ENCODE assay signal across 16 cellular contexts in the genomic region with DNA sequence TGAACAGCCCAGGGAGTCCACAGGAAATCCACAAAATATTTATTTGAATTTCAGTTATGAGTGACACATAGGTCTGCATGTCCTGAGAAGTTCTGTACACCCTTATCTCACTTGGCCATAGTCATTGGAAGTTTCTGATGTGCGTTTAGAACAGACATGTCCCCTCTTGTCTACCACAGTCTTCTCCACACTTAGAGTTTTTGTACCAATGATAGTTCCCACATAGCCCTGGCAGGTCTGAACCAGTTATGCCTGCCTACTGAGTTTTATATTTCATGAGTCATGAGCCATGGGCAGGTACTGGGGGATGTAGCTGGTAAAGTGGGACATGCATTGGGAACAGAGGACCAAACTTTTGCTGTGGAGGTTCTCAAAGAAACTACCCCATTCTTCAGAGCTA. TPM values are rescaled to one million over a fixed set of nuclear protein-coding genes. Genes with fewer than 3 reads are reported as not detected.
A peak's percentile ranks its signal among the peaks of the same experiment; 100 is the strongest.
DNase-seq lines count a peak whose midpoint lies in the region; ATAC-seq and TF ChIP-seq lines count a peak whose summit lies in the region.
"Had no signal": no experiment of that assay in that cellular context is flagged by ENCODE, and none has a peak within 500 bp of the region (broad histone marks: within the 10 kb centered on the region; RNA-seq: fewer than 3 reads in every experiment).

No MANE protein-coding gene starts in this region.

- no peaks in the 10 kb centered on the region for H3K27me3 ChIP-seq in RWPE2 (ENCODE audit: insufficient read depth, poor library complexity, severe bottlenecking)
- peaks cover 0 to 4% (median 0%) of the 10 kb centered on the region in 5 donors for H3K27me3 ChIP-seq in subcutaneous abdominal adipose tissue (ENCODE audit: control insufficient read depth in 5 of 5, insufficient read depth in 4 of 5, low read length in 5 of 5)
- no peaks in the 10 kb centered on the region for H3K27me3 ChIP-seq in psoas muscle (ENCODE audit: insufficient read depth in 3 of 3, low read length in 2 of 3)
- H3K27me3 ChIP-seq: BE2C had no signal

- H3K9ac ChIP-seq in subcutaneous abdominal adipose tissue (ENCODE audit: low read length in 5 of 5): no peak overlapping the region
- H3K9ac ChIP-seq: GM23248 had no signal

- H3K4me3 ChIP-seq in RWPE2 (ENCODE audit: severe bottlenecking) (no peak overlapping the region), subcutaneous abdominal adipose tissue (ENCODE audit: low read depth in 1 of 5, low read length in 5 of 5) (peak overlapping the region in 3 of 5 donors; percentile 6 to 37 (median 12)), psoas muscle (no peak overlapping the region)
- H3K4me3 ChIP-seq: GM23248, HAP-1 had no signal

- H3K4me1 ChIP-seq in RWPE2 (ENCODE audit: insufficient read depth, poor library complexity, severe bottlenecking) (peaks cover 8% of the 10 kb centered on the region), subcutaneous abdominal adipose tissue (ENCODE audit: control insufficient read depth in 5 of 5, insufficient read depth in 5 of 5, low read length in 5 of 5) (peaks cover 0 to 4% (median 0%) of the 10 kb centered on the region in 5 donors), psoas muscle (no peaks in the 10 kb centered on the region)
- H3K4me1 ChIP-seq: BE2C, Caco-2, HAP-1 had no signal

- peak; percentile 37 for DNase-seq in HPDE6-E6E7 (ENCODE audit: extremely low spot score)
- no peak for DNase-seq in RWPE2 (ENCODE audit: low spot score)
- DNase-seq in epithelial cell of prostate (ENCODE audit: low read depth, low spot score): peak; percentile 90
- DNase-seq in psoas muscle: no peak
- DNase-seq in stimulated activated CD4-positive, alpha-beta T cell treated with anti-CD3 and anti-CD28 coated beads, Interleukin-1b, Interleukin-23, amount 100 ng/mL, for 48 hours: no peak
- DNase-seq: BE2C; C1 segment of cervical spinal cord; Caco-2; CD4-positive, CD25-positive, alpha-beta regulatory T cell; GM23248 had no signal

- no peak for TF ChIP-seq CTCF in RWPE2 (IDR thresholded peaks at IDR 0.05; ENCODE audit: poor library complexity, severe bottlenecking)
- no peak for TF ChIP-seq CTCF in psoas muscle (IDR thresholded peaks at IDR 0.05)

- intact Hi-C loops in psoas muscle (cut with DNase I): no loop called here

- H3K27ac ChIP-seq in RWPE2 (ENCODE audit: poor library complexity, severe bottlenecking) (peak overlapping the region; percentile 47), epithelial cell of prostate (peak overlapping the region; percentile 68), subcutaneous abdominal adipose tissue (ENCODE audit: low read depth, low read length) (no peak overlapping the region), psoas muscle (no peak overlapping the region)
- H3K27ac ChIP-seq: GM23248 had no signal

- H3K36me3 ChIP-seq in RWPE2 (ENCODE audit: low read depth): peaks cover 15% of the 10 kb centered on the region
- H3K36me3 ChIP-seq in subcutaneous abdominal adipose tissue (ENCODE audit: control insufficient read depth in 5 of 5, insufficient read depth in 5 of 5, low read length in 5 of 5): peaks cover 4 to 25% (median 6%) of the 10 kb centered on the region in 5 donors
- H3K36me3 ChIP-seq in psoas muscle (ENCODE audit: insufficient read depth in 1 of 2, low read depth in 1 of 2): peaks cover 19 to 23% of the 10 kb centered on the region in 2 donors
- H3K36me3 ChIP-seq: HAP-1 had no signal

- H3K9me3 ChIP-seq in RWPE2 (ENCODE audit: severe bottlenecking): peaks cover 56% of the 10 kb centered on the region
- H3K9me3 ChIP-seq in subcutaneous abdominal adipose tissue (ENCODE audit: control insufficient read depth in 5 of 5, low read length in 5 of 5): peaks cover 47 to 68% (median 61%) of the 10 kb centered on the region in 5 donors
- peaks cover 57% of the 10 kb centered on the region for H3K9me3 ChIP-seq in psoas muscle

- 67 to 90% (median 68%) methylated on average over 1 of the region's 1 CpG for WGBS in psoas muscle, 3 donors

- ATAC-seq in RWPE2 (ENCODE audit: low read depth): peak; percentile 71
- ATAC-seq in psoas muscle: no peak
- no peak for ATAC-seq in GM21717 (IDR thresholded peaks at IDR 0.05; ENCODE audit: unreplicated experiment)

RNA-seq across cellular contexts. Expression of a gene that starts 11.3 kb away (rescaled TPM):
- 1 to 10 TPM; 2.1 to 5.2 (median 4.3) TPM for total RNA-seq in psoas muscle
- polyA plus RNA-seq in psoas muscle: 1 to 10 TPM; 1.4 to 2.7 (median 1.6) TPM
- total RNA-seq: Caco-2, HT-29 had no signal

RNA-seq across cellular contexts. Expression of a gene that starts 20.2 kb away (rescaled TPM):
- 10 to 100 TPM in 3 of 4 donors, 1 to 10 TPM in 1; 9.5 to 16.2 (median 13.3) TPM for total RNA-seq in psoas muscle
- 10 to 100 TPM in 2 of 3 donors, 1 to 10 TPM in 1; 8.7 to 23.8 (median 11.6) TPM for polyA plus RNA-seq in psoas muscle

RNA-seq across cellular contexts. Expression of a gene that starts 22.8 kb away (rescaled TPM):
- total RNA-seq in psoas muscle: 1 to 10 TPM; 4.4 to 8.9 (median 4.9) TPM
- polyA plus RNA-seq in psoas muscle: 1 to 10 TPM; 2.5 to 6.2 (median 2.9) TPM

RNA-seq across cellular contexts. Expression of a gene that starts 33.2 kb away (rescaled TPM):
- total RNA-seq in psoas muscle: not detected
- polyA plus RNA-seq in psoas muscle: not detected
- total RNA-seq: A172, GM23248, H4 had no signal
- polyA plus RNA-seq: CD4-positive, CD25-positive, alpha-beta regulatory T cell; GM23248 had no signal

RNA-seq across cellular contexts. Expression of a gene that starts 38.3 kb away (rescaled TPM):
- total RNA-seq in psoas muscle: 1 to 10 TPM; 3.5 to 7.2 (median 4.8) TPM
- polyA plus RNA-seq in psoas muscle: 1 to 10 TPM; 2.1 to 6.4 (median 3.1) TPM

Comparison
In these comparisons a context has a peak if more than half of its experiments do, and no peak if none do; other contexts are left out.
1. DNase-seq: peak in HPDE6-E6E7 (single experiment) and epithelial cell of prostate (single experiment); none in RWPE2 (single experiment), psoas muscle (0 of 2) and stimulated activated CD4-positive, alpha-beta T cell treated with anti-CD3 and anti-CD28 coated beads, Interleukin-1b, Interleukin-23, amount 100 ng/mL, for 48 hours (single experiment).
2. H3K27ac ChIP-seq: peak in RWPE2 (single experiment) and epithelial cell of prostate (single experiment); none in subcutaneous abdominal adipose tissue (single experiment) and psoas muscle (single experiment).
3. H3K4me3 ChIP-seq: peak in subcutaneous abdominal adipose tissue (3 of 5); none in RWPE2 (single experiment) and psoas muscle (single experiment).